In genomic region chr19:15575406-15575805, GRCh38 we compare ENCODE assay signal across 1 cellular context.
TF ChIP-seq lines count a peak whose summit lies in the region.

No MANE protein-coding gene starts in this region.

TF ChIP-seq in HepG2, 621 proteins besides CTCF, POLR2A, EP300 and RAD21 (continued from another document):
- TF ChIP-seq, protein P1, sequence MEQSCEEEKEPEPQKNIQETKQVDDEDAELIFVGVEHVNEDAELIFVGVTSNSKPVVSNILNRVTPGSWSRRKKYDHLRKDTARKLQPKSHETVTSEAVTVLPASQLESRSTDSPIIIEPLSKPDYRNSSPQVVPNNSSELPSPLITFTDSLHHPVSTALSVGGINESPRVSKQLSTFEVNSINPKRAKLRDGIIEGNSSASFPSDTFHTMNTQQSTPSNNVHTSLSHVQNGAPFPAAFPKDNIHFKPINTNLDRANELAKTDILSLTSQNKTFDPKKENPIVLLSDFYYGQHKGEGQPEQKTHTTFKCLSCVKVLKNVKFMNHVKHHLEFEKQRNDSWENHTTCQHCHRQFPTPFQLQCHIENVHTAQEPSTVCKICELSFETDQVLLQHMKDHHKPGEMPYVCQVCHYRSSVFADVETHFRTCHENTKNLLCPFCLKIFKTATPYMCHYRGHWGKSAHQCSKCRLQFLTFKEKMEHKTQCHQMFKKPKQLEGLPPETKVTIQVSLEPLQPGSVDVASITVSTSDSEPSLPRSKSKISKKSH (CRISPR knock-in tag; IDR thresholded peaks at IDR 0.05; ENCODE audit: borderline replicate concordance) = no peak
- TF ChIP-seq ZNF768 (CRISPR knock-in tag; IDR thresholded peaks at IDR 0.05) (no peak), ZKSCAN5 (CRISPR knock-in tag; IDR thresholded peaks at IDR 0.05) (no peak), NFIC (IDR thresholded peaks at IDR 0.05; ENCODE audit: low read length) (no peak)
